In genomic region chr3:187041362-187042061, GRCh38 we compare ENCODE assay signal across 1 cellular context.
A peak's percentile ranks its signal among the peaks of the same experiment; 100 is the strongest.
TF ChIP-seq lines count a peak whose summit lies in the region.

No MANE protein-coding gene starts in this region.

TF ChIP-seq in HepG2, 621 proteins besides CTCF, POLR2A, EP300 and RAD21 (continued from another document and continues in another):
- peak; percentile 86 for TF ChIP-seq HNF1A (IDR thresholded peaks at IDR 0.05; ENCODE audit: low read depth)
- TF ChIP-seq HNF1A (CRISPR knock-in tag; IDR thresholded peaks at IDR 0.05; ENCODE audit: borderline replicate concordance): peak; percentile 72; the same call in 1 of the 2 replicates
- TF ChIP-seq ZNF30 (CRISPR knock-in tag; IDR thresholded peaks at IDR 0.05): no peak
- no peak; the same call in 1 of the 2 replicates for TF ChIP-seq TAF1 (CRISPR knock-in tag; IDR thresholded peaks at IDR 0.05)
- TF ChIP-seq ZBTB49 (CRISPR knock-in tag; IDR thresholded peaks at IDR 0.05; ENCODE audit: borderline replicate concordance): no peak
- peak; percentile 36; the same call in 1 of the 2 replicates for TF ChIP-seq IKZF5 (CRISPR knock-in tag; IDR thresholded peaks at IDR 0.05)
- no peak for TF ChIP-seq ZBTB7A (CRISPR knock-in tag; IDR thresholded peaks at IDR 0.05)
- TF ChIP-seq ZNF598 (CRISPR knock-in tag; IDR thresholded peaks at IDR 0.05; ENCODE audit: borderline replicate concordance): no peak
- TF ChIP-seq ZNF878 (CRISPR knock-in tag; IDR thresholded peaks at IDR 0.05): peak; percentile 23; the same call in 1 of the 2 replicates
- peak; percentile 40; the same call in 1 of the 2 replicates for TF ChIP-seq GATAD1 (CRISPR knock-in tag; IDR thresholded peaks at IDR 0.05)
- TF ChIP-seq THAP11 (CRISPR knock-in tag; IDR thresholded peaks at IDR 0.05): 0 out of 2 replicates have a peak, but pooled peaks have one; percentile 35
- TF ChIP-seq HNRNPH1 (optimal IDR thresholded peaks at IDR 0.05; ENCODE audit: low read depth, low read length): no peak
- no peak for TF ChIP-seq LBX2 (CRISPR knock-in tag; IDR thresholded peaks at IDR 0.05; ENCODE audit: borderline replicate concordance)
- TF ChIP-seq ZNF589 (CRISPR knock-in tag; conservative IDR thresholded peaks at IDR 0.05): peak; percentile 31; the same call in 1 of the 2 replicates
- no peak for TF ChIP-seq WIZ (CRISPR knock-in tag; IDR thresholded peaks at IDR 0.05)
- peak; percentile 63 for TF ChIP-seq LCORL (IDR thresholded peaks at IDR 0.05)
- peak; percentile 37; the same call in 1 of the 2 replicates for TF ChIP-seq LCORL (CRISPR knock-in tag; IDR thresholded peaks at IDR 0.05)
- TF ChIP-seq PHF20 (CRISPR knock-in tag; IDR thresholded peaks at IDR 0.05): no peak
- TF ChIP-seq ZNF841 (CRISPR knock-in tag; IDR thresholded peaks at IDR 0.05; ENCODE audit: borderline replicate concordance): no peak; the same call in 1 of the 2 replicates
- TF ChIP-seq ETS1 (CRISPR knock-in tag; IDR thresholded peaks at IDR 0.05): no peak
- TF ChIP-seq ZNF720 (CRISPR knock-in tag; IDR thresholded peaks at IDR 0.05): no peak
- TF ChIP-seq HOXA3 (CRISPR knock-in tag; IDR thresholded peaks at IDR 0.05): 0 out of 2 replicates have a peak, but pooled peaks have one; percentile 9
- 0 out of 2 replicates have a peak, but pooled peaks have one; percentile 44 for TF ChIP-seq CBFB (CRISPR knock-in tag; IDR thresholded peaks at IDR 0.05)
- no peak for TF ChIP-seq ZNF563 (CRISPR knock-in tag; IDR thresholded peaks at IDR 0.05)
- no peak for TF ChIP-seq TAF15 (IDR thresholded peaks at IDR 0.05; ENCODE audit: low read depth, low read length, poor library complexity, severe bottlenecking)
- no peak for TF ChIP-seq TSC22D2 (CRISPR knock-in tag; IDR thresholded peaks at IDR 0.05; ENCODE audit: borderline replicate concordance)
- TF ChIP-seq RNF2 (conservative IDR thresholded peaks at IDR 0.05; ENCODE audit: low read depth): no peak
- no peak for TF ChIP-seq ZNF407 (CRISPR knock-in tag; IDR thresholded peaks at IDR 0.05; ENCODE audit: not compliant biosample characterization)
- no peak for TF ChIP-seq ZBTB37 (CRISPR knock-in tag; IDR thresholded peaks at IDR 0.05)
- 0 out of 2 replicates have a peak, but pooled peaks have one; percentile 55 for TF ChIP-seq ZNF280D (CRISPR knock-in tag; IDR thresholded peaks at IDR 0.05)
- no peak for TF ChIP-seq ZNF432 (CRISPR knock-in tag; IDR thresholded peaks at IDR 0.05; ENCODE audit: borderline replicate concordance)
- no peak for TF ChIP-seq SP2 (CRISPR knock-in tag; IDR thresholded peaks at IDR 0.05)
- no peak for TF ChIP-seq ZNF138 (CRISPR knock-in tag; IDR thresholded peaks at IDR 0.05; ENCODE audit: low read depth)
- no peak for TF ChIP-seq MAFK (conservative IDR thresholded peaks at IDR 0.05 in 1 of 2, IDR thresholded peaks at IDR 0.05 in 1 of 2; ENCODE audit: low read length in 2 of 2)
- peak; percentile 59; the same call in 1 of the 2 replicates for TF ChIP-seq SIX4 (CRISPR knock-in tag; IDR thresholded peaks at IDR 0.05)
- TF ChIP-seq RCOR2 (CRISPR knock-in tag; IDR thresholded peaks at IDR 0.05): peak; percentile 97
- TF ChIP-seq MAX (IDR thresholded peaks at IDR 0.05): no peak
- no peak for TF ChIP-seq TEAD2 (CRISPR knock-in tag; IDR thresholded peaks at IDR 0.05)
